In genomic region chr6:41580690-41581089, GRCh38 we compare ENCODE assay signal across 17 cellular contexts. TPM values are rescaled to one million over a fixed set of nuclear protein-coding genes. Genes with fewer than 3 reads are reported as not detected.
"Had no signal": no experiment of that assay in that cellular context is flagged by ENCODE, and none has a peak within 500 bp of the region (broad histone marks: within the 10 kb centered on the region; RNA-seq: fewer than 3 reads in every experiment).

No MANE protein-coding gene starts in this region.

- ATAC-seq: activated CD8-positive, alpha-beta T cell treated with anti-CD3 and anti-CD28 coated beads, Interleukin-2, amount 10 ng/mL, durations not matched to agents 7 days and 5 days; activated naive CD8-positive, alpha-beta T cell treated with anti-CD3 and anti-CD28 coated beads, Interleukin-2, amount 50 U/mL, for 24 hours; lower lobe of right lung; naive thymus-derived CD8-positive, alpha-beta T cell had no signal

- H3K36me3 Mint-ChIP-seq: naive thymus-derived CD8-positive, alpha-beta T cell had no signal

- H3K36me3 ChIP-seq: vagina had no signal

- H3K9me3 Mint-ChIP-seq: activated naive CD8-positive, alpha-beta T cell treated with anti-CD3 and anti-CD28 coated beads, Interleukin-2, amount 50 U/mL, for 24 hours; activated T-helper 1 cell treated with anti-CD3 and anti-CD28 coated beads, Interleukin-12 subunit alpha, Interleukin-12 subunit beta, Interleukin-2, Interleukin-4 antibody, amounts not matched to agents 30 ng/mL and 10 ng/mL and 1 ng/mL, durations not matched to agents 14 hours and 24 hours and 36 hours; dendritic cell treated with granulocyte-macrophage colony-stimulating factor and Interleukin-4, amounts not matched to agents 40 ng/mL and 50 ng/mL, for 4 days; naive thymus-derived CD8-positive, alpha-beta T cell had no signal

- H3K27me3 ChIP-seq: sigmoid colon, stomach, vagina had no signal

- H3K27ac ChIP-seq: lower lobe of right lung, psoas muscle, vagina, VCaP had no signal

- H3K4me1 Mint-ChIP-seq: activated naive CD8-positive, alpha-beta T cell treated with anti-CD3 and anti-CD28 coated beads, Interleukin-2, amount 50 U/mL, for 24 hours had no signal

- H3K27me3 Mint-ChIP-seq: activated naive CD8-positive, alpha-beta T cell treated with anti-CD3 and anti-CD28 coated beads, Interleukin-2, amount 50 U/mL, for 24 hours; naive thymus-derived CD8-positive, alpha-beta T cell had no signal

- H3K9me3 ChIP-seq: lower lobe of right lung, psoas muscle, sigmoid colon, stomach, vagina had no signal

- DNase-seq: activated CD4-positive, alpha-beta T cell treated with anti-CD3 and anti-CD28 coated beads for 48 hours; activated CD8-positive, alpha-beta memory T cell treated with anti-CD3 and anti-CD28 coated beads, Interleukin-2, amount 50 U/mL, for 48 hours; activated CD8-positive, alpha-beta T cell treated with anti-CD3 and anti-CD28 coated beads, Interleukin-2, amount 10 ng/mL, durations not matched to agents 7 days and 5 days; activated naive CD4-positive, alpha-beta T cell; activated naive CD8-positive, alpha-beta T cell treated with anti-CD3 and anti-CD28 coated beads, Interleukin-2, amount 50 U/mL, for 24 hours; lower lobe of right lung; naive thymus-derived CD8-positive, alpha-beta T cell; stimulated activated CD4-positive, alpha-beta T cell treated with anti-CD3 and anti-CD28 coated beads, Interleukin-4, amount 100 ng/mL, for 4 hours; stomach; T-helper 1 cell had no signal

- H3K27ac Mint-ChIP-seq: activated CD8-positive, alpha-beta T cell treated with anti-CD3 and anti-CD28 coated beads, Interleukin-2, amount 10 ng/mL, durations not matched to agents 7 days and 5 days; activated naive CD8-positive, alpha-beta T cell treated with anti-CD3 and anti-CD28 coated beads, Interleukin-2, amount 50 U/mL, for 24 hours; activated T-helper 1 cell treated with anti-CD3 and anti-CD28 coated beads, Interleukin-12 subunit alpha, Interleukin-12 subunit beta, Interleukin-2, Interleukin-4 antibody, amounts not matched to agents 30 ng/mL and 10 ng/mL and 1 ng/mL, durations not matched to agents 14 hours and 24 hours and 36 hours; dendritic cell treated with granulocyte-macrophage colony-stimulating factor and Interleukin-4, amounts not matched to agents 40 ng/mL and 50 ng/mL, for 4 days; naive thymus-derived CD8-positive, alpha-beta T cell had no signal

- H3K4me3 ChIP-seq: lower lobe of right lung, psoas muscle, sigmoid colon, stomach, vagina had no signal

- H3K4me3 Mint-ChIP-seq: activated CD8-positive, alpha-beta T cell treated with anti-CD3 and anti-CD28 coated beads, Interleukin-2, amount 10 ng/mL, durations not matched to agents 7 days and 5 days; activated naive CD8-positive, alpha-beta T cell treated with anti-CD3 and anti-CD28 coated beads, Interleukin-2, amount 50 U/mL, for 24 hours; activated T-helper 1 cell treated with anti-CD3 and anti-CD28 coated beads, Interleukin-12 subunit alpha, Interleukin-12 subunit beta, Interleukin-2, Interleukin-4 antibody, amounts not matched to agents 30 ng/mL and 10 ng/mL and 1 ng/mL, durations not matched to agents 14 hours and 24 hours and 36 hours; dendritic cell treated with granulocyte-macrophage colony-stimulating factor and Interleukin-4, amounts not matched to agents 40 ng/mL and 50 ng/mL, for 4 days; naive thymus-derived CD8-positive, alpha-beta T cell had no signal

RNA-seq across cellular contexts. Expression of gene MDFI, which starts 57.6 kb away (rescaled TPM):
- total RNA-seq: activated CD8-positive, alpha-beta T cell treated with anti-CD3 and anti-CD28 coated beads, Interleukin-2, amount 10 ng/mL, durations not matched to agents 7 days and 5 days; activated T-helper 1 cell treated with anti-CD3 and anti-CD28 coated beads, Interleukin-12 subunit alpha, Interleukin-12 subunit beta, Interleukin-2, Interleukin-4 antibody, amounts not matched to agents 30 ng/mL and 10 ng/mL and 1 ng/mL, durations not matched to agents 14 hours and 24 hours and 36 hours; mononuclear cell; naive thymus-derived CD8-positive, alpha-beta T cell had no signal
- polyA plus RNA-seq: naive thymus-derived CD8-positive, alpha-beta T cell had no signal
